ENCODE assay signal across 24 cellular contexts in genomic region chr2:230900336-230900995, GRCh38. TPM values are rescaled to one million over a fixed set of nuclear protein-coding genes. Genes with fewer than 3 reads are reported as not detected.
DNase-seq lines count a peak whose midpoint lies in the region; ATAC-seq and TF ChIP-seq lines count a peak whose summit lies in the region.
"Had no signal": no experiment of that assay in that cellular context is flagged by ENCODE, and none has a peak within 500 bp of the region (broad histone marks: within the 10 kb centered on the region; RNA-seq: fewer than 3 reads in every experiment).

No MANE protein-coding gene starts in this region.

- H3K27ac ChIP-seq in transverse colon: no peak overlapping the region
- H3K27ac ChIP-seq: A549, body of pancreas, upper lobe of left lung had no signal

- H3K4me3 ChIP-seq in transverse colon: no peak overlapping the region
- H3K4me3 ChIP-seq: A549, body of pancreas, upper lobe of left lung had no signal

- intact Hi-C loops in transverse colon (cut with DNase I; ENCODE audit: low total_unique reads): no loop called here

- TF ChIP-seq EP300 in transverse colon (IDR thresholded peaks at IDR 0.05; ENCODE audit: low read depth): no peak

- no peak for ATAC-seq in left lobe of liver
- ATAC-seq in HG03432 (IDR thresholded peaks at IDR 0.05; ENCODE audit: unreplicated experiment): no peak
- ATAC-seq: A549, body of pancreas, left ventricle myocardium superior had no signal

- H3K9me3 ChIP-seq in transverse colon: no peaks in the 10 kb centered on the region
- H3K9me3 ChIP-seq: A549, body of pancreas, upper lobe of left lung had no signal

- 80 to 81% methylated on average over 1 to 10 of the region's 10 CpGs for WGBS in transverse colon (ENCODE audit: low coverage in 1 of 2), 2 donors

- no peak for TF ChIP-seq CTCF in transverse colon (IDR thresholded peaks at IDR 0.05)

- peaks cover 5 to 16% (median 9%) of the 10 kb centered on the region in 4 donors for H3K4me1 ChIP-seq in transverse colon
- H3K4me1 ChIP-seq: A549, upper lobe of left lung had no signal

- no peaks in the 10 kb centered on the region for H3K27me3 ChIP-seq in transverse colon
- H3K27me3 ChIP-seq: body of pancreas, upper lobe of left lung had no signal

- H3K36me3 ChIP-seq in transverse colon: no peaks in the 10 kb centered on the region
- H3K36me3 ChIP-seq: upper lobe of left lung had no signal

- no peak for TF ChIP-seq POLR2A in transverse colon (IDR thresholded peaks at IDR 0.05)

- in situ Hi-C loops in transverse colon (cut with MboI; ENCODE audit: low pct_ligation_motif_present in 1 of 4, low pct_unique_long_range_greater_than_20kb in 1 of 4, low sequenced_read_pairs in 3 of 4): loop anchor here in 1 of 4 donors (10.0 kb wide), 2 partner anchors 56 to 84 kb away; no protein-coding TSS in a partner anchor

- peak; percentile 19 to 20 for DNase-seq in activated T-cell treated with anti-CD3 and anti-CD28 coated beads, Interleukin-2, amount 50 U/mL, for 48 hours
- DNase-seq in activated T-cell treated with anti-CD3 and anti-CD28 coated beads for 4 hours: no peak
- peak; percentile 10 for DNase-seq in activated CD8-positive, alpha-beta memory T cell treated with anti-CD3 and anti-CD28 coated beads, Interleukin-2, amount 50 U/mL, for 4 hours
- DNase-seq in left lobe of liver (ENCODE audit: low spot score): peak; percentile 22
- DNase-seq in transverse colon: peak; percentile 4
- no peak for DNase-seq in NCI-H446 (lab: John Stamatoyannopoulos, UW)
- DNase-seq in middle frontal gyrus (ENCODE audit: extremely low spot score, low spot score): no peak
- DNase-seq: activated CD4-positive, CD25-positive, alpha-beta regulatory T cell; CD8-positive, alpha-beta memory T cell; DMS153; HFFc6; left ventricle myocardium superior; midbrain; NCI-H1105 treated with DMSO at 0.1 percent for 48 hours; NCI-H2029; NCI-H226; OCI-M1; Right ventricle myocardium superior; SW 1271 had no signal

RNA-seq across cellular contexts. Expression of gene GPR55, which starts 24.6 kb away (rescaled TPM):
- total RNA-seq in left lobe of liver (not detected), transverse colon (10 to 100 TPM in 1 of 4 donors, 1 to 10 TPM in 2, under 1 TPM in 1; 0.40 to 16.1 (median 2.0) TPM)
- total RNA-seq: body of pancreas, HFFc6, left ventricle myocardium superior, M059J, Right ventricle myocardium superior had no signal

RNA-seq across cellular contexts. Expression of gene ITM2C, which starts 35.7 kb away (rescaled TPM):
- 14.2 TPM for total RNA-seq in left lobe of liver
- total RNA-seq in transverse colon: 1,000 to 10,000 TPM in 3 of 4 donors, 100 to 1,000 TPM in 1; 911 to 2,535 (median 1,776) TPM

Comparison
In these comparisons a context has a peak if more than half of its experiments do, and no peak if none do; other contexts are left out.
1. DNase-seq: peak in activated T-cell treated with anti-CD3 and anti-CD28 coated beads, Interleukin-2, amount 50 U/mL, for 48 hours (2 of 2), activated CD8-positive, alpha-beta memory T cell treated with anti-CD3 and anti-CD28 coated beads, Interleukin-2, amount 50 U/mL, for 4 hours (single experiment), left lobe of liver (single experiment) and transverse colon (single experiment); none in activated T-cell treated with anti-CD3 and anti-CD28 coated beads for 4 hours (single experiment), NCI-H446 (0 of 2) and middle frontal gyrus (single experiment).
2. RNA of gene ITM2C, which starts 35.7 kb away (total RNA-seq): 911 to 2,535 TPM in transverse colon; 14.2 TPM in left lobe of liver (single experiment); every median in the first group is over 10 times any median in the second.